In genomic region chr12:19142499-19142898, GRCh38 we compare ENCODE assay signal across 23 cellular contexts. TPM values are rescaled to one million over a fixed set of nuclear protein-coding genes. Genes with fewer than 3 reads are reported as not detected.
DNase-seq lines count a peak whose midpoint lies in the region; ATAC-seq, FAIRE-seq and TF ChIP-seq lines count a peak whose summit lies in the region.
"Had no signal": no experiment of that assay in that cellular context is flagged by ENCODE, and none has a peak within 500 bp of the region (broad histone marks: within the 10 kb centered on the region; RNA-seq: fewer than 3 reads in every experiment).

No MANE protein-coding gene starts in this region.

- TF ChIP-seq POLR2A in HepG2 (IDR thresholded peaks at IDR 0.05; ENCODE audit: insufficient read depth in 1 of 2, low read depth in 2 of 2, low read length in 2 of 2): no peak
- TF ChIP-seq POLR2A in right lobe of liver (IDR thresholded peaks at IDR 0.05): no peak
- TF ChIP-seq POLR2A in K562 (conservative IDR thresholded peaks at IDR 0.05): no peak

- DNase-seq in HepG2 (ENCODE audit: low spot score) (no peak), right lobe of liver (no peak), K562 (ENCODE audit: extremely low read depth in 1 of 4, low spot score in 3 of 4) (no peak), small intestine (no peak), NCI-H1092 (lab: John Stamatoyannopoulos, UW) (no peak)
- DNase-seq in activated naive CD4-positive, alpha-beta T cell treated with anti-CD3 and anti-CD28 coated beads, Interleukin-2, amount 50 U/mL, for 16 hours: no peak
- DNase-seq: ACHN; AML-193; BE2C; CD4-positive, alpha-beta T cell; CD8-positive, alpha-beta memory T cell; DMS53; DMS79 treated with DMSO at 0.1 percent for 48 hours; GF-D8; GM23248; H7; HCEC 1CT had no signal

- TF ChIP-seq RAD21 in HepG2 (CRISPR knock-in tag; IDR thresholded peaks at IDR 0.05) (no peak), K562 (CRISPR knock-in tag; conservative IDR thresholded peaks at IDR 0.05 in 1 of 2, IDR thresholded peaks at IDR 0.05 in 1 of 2) (no peak)

- H3K36me3 ChIP-seq in HepG2 (replicated peaks in 1 of 2; ENCODE audit: control insufficient read depth in 1 of 2, insufficient read depth in 2 of 2, low read length in 2 of 2) (0 out of 5 replicates have a peak, but pooled peaks cover 0 to 2% of the 10 kb centered on the region in 2 experiments), right lobe of liver (no peaks in the 10 kb centered on the region), K562 (ENCODE audit: control insufficient read depth, insufficient read depth, low read length) (peaks cover 25% of the 10 kb centered on the region; the same call in 2 of the 3 replicates), small intestine (ENCODE audit: control insufficient read depth in 2 of 2, insufficient read depth in 2 of 2, low read length in 2 of 2) (no peaks in the 10 kb centered on the region)
- H3K36me3 ChIP-seq: BE2C had no signal

- no peak for FAIRE-seq in HepG2 (lab: Jason Lieb, UNC)
- FAIRE-seq in K562 (lab: Jason Lieb, UNC): no peak
- FAIRE-seq in small intestine (lab: Jason Lieb, UNC): peak; percentile 26
- FAIRE-seq: A204.1, GM12892, GM19239, H1 had no signal

- CTCF ChIA-PET in HepG2 (lab: Yijun Ruan, JAX; ENCODE audit: low intra/inter-chr PET ratio, low total read pairs): no interaction called here
- CTCF ChIA-PET in K562 (lab: Yijun Ruan, JAX; ENCODE audit: low intra/inter-chr PET ratio): no interaction called here

- no peaks in the 10 kb centered on the region for H3K27me3 ChIP-seq in HepG2 (ENCODE audit: control insufficient read depth in 1 of 2, insufficient read depth in 2 of 2, low read length in 2 of 2)
- no peaks in the 10 kb centered on the region for H3K27me3 ChIP-seq in right lobe of liver
- H3K27me3 ChIP-seq in K562 (ENCODE audit: control insufficient read depth in 2 of 2, insufficient read depth in 2 of 2, low read length in 2 of 2): no peaks in the 10 kb centered on the region
- no peaks in the 10 kb centered on the region for H3K27me3 ChIP-seq in small intestine (ENCODE audit: control insufficient read depth in 2 of 2, insufficient read depth in 2 of 2, low read length in 2 of 2)
- H3K27me3 ChIP-seq: BE2C; BLaER1 treated with 17β-estradiol and CSF1 and Interleukin-3, amounts not matched to agents 10 nM and 100 nM had no signal

- H3K79me2 ChIP-seq in HepG2 (ENCODE audit: insufficient read depth, low read length): no peaks in the 10 kb centered on the region
- H3K79me2 ChIP-seq in K562 (ENCODE audit: control insufficient read depth, insufficient read depth, low read length): peaks cover 75% of the 10 kb centered on the region

- no peak overlapping the region for H2AFZ ChIP-seq in HepG2 (ENCODE audit: low read length)
- H2AFZ ChIP-seq in K562 (ENCODE audit: low read depth, low read length): no peak overlapping the region
- H2AFZ ChIP-seq: GM23248 had no signal

- TF ChIP-seq EP300 in HepG2 (IDR thresholded peaks at IDR 0.05; ENCODE audit: low read depth in 2 of 2, low read length in 2 of 2) (no peak), HepG2 (CRISPR knock-in tag; IDR thresholded peaks at IDR 0.05; ENCODE audit: borderline replicate concordance) (no peak), K562 (IDR thresholded peaks at IDR 0.05; ENCODE audit: low read length) (no peak)

- H3K4me1 ChIP-seq in HepG2 (ENCODE audit: insufficient read depth, low read length) (peaks cover 14% of the 10 kb centered on the region), right lobe of liver (peaks cover 0 to 25% (median 6%) of the 10 kb centered on the region in 4 donors), K562 (replicated peaks in 1 of 2; ENCODE audit: control insufficient read depth in 2 of 2, insufficient read depth in 2 of 2, low read length in 2 of 2) (peaks cover 0 to 28% of the 10 kb centered on the region in 2 experiments; a peak in 3 of 5 replicates), small intestine (ENCODE audit: control insufficient read depth in 2 of 2, insufficient read depth in 1 of 2, low read depth in 1 of 2, low read length in 1 of 2) (peaks cover 0 to 5% of the 10 kb centered on the region in 2 donors)
- H3K4me1 ChIP-seq: BE2C had no signal

- in situ Hi-C loops in HepG2 (cut with HindIII; ENCODE audit: extremely low pct_ligation_motif_present, low pct_unique_long_range_greater_than_20kb) (no loop called here), K562 (cut with MboI) (no loop called here)

- H3K4me2 ChIP-seq in HepG2 (ENCODE audit: low read depth, low read length): no peak overlapping the region
- no peak overlapping the region for H3K4me2 ChIP-seq in K562 (ENCODE audit: insufficient read depth, low read length)
- H3K4me2 ChIP-seq: BLaER1 treated with 17β-estradiol and CSF1 and Interleukin-3, amounts not matched to agents 10 nM and 100 nM had no signal

- H3K4me3 ChIP-seq in HepG2 (replicated peaks in 1 of 3; ENCODE audit: insufficient read depth in 1 of 3, low read depth in 2 of 3, low read length in 3 of 3) (no peak overlapping the region), right lobe of liver (no peak overlapping the region), K562 (no peak overlapping the region), small intestine (ENCODE audit: low read depth in 1 of 2, low read length in 2 of 2) (no peak overlapping the region)
- H3K4me3 ChIP-seq: BLaER1 treated with 17β-estradiol and CSF1 and Interleukin-3, amounts not matched to agents 10 nM and 100 nM; GM23248 had no signal

- no peaks in the 10 kb centered on the region for H3K9me1 ChIP-seq in K562 (ENCODE audit: control insufficient read depth, insufficient read depth, low read length)

- no peak for TF ChIP-seq CTCF in HepG2 (CRISPR knock-in tag; IDR thresholded peaks at IDR 0.05)
- TF ChIP-seq CTCF in right lobe of liver (IDR thresholded peaks at IDR 0.05): no peak
- no peak for TF ChIP-seq CTCF in K562 (IDR thresholded peaks at IDR 0.05 in 2 of 3, conservative IDR thresholded peaks at IDR 0.05 in 1 of 3; ENCODE audit: insufficient read depth in 2 of 3, low read depth in 1 of 3, low read length in 3 of 3)

- H3K27ac ChIP-seq in HepG2 (ENCODE audit: extremely low read length, insufficient read depth, low read length) (no peak overlapping the region), right lobe of liver (no peak overlapping the region), K562 (ENCODE audit: extremely low read depth, low read depth, low read length) (no peak overlapping the region), small intestine (ENCODE audit: low read depth in 1 of 2, low read length in 1 of 2) (no peak overlapping the region)
- H3K27ac ChIP-seq: 22Rv1; BLaER1 treated with 17β-estradiol and CSF1 and Interleukin-3, amounts not matched to agents 10 nM and 100 nM; GM23248 had no signal

- ATAC-seq in HepG2 (no peak), right lobe of liver (no peak), K562 (no peak)

- H3K9me3 ChIP-seq in HepG2 (ENCODE audit: low read length): no peaks in the 10 kb centered on the region
- H3K9me3 ChIP-seq in right lobe of liver: no peaks in the 10 kb centered on the region
- H3K9me3 ChIP-seq in K562 (replicated peaks; ENCODE audit: control insufficient read depth, insufficient read depth, low read depth, low read length): no peaks in the 10 kb centered on the region
- H3K9me3 ChIP-seq in small intestine (ENCODE audit: control insufficient read depth, low read depth): no peaks in the 10 kb centered on the region
- H3K9me3 ChIP-seq: BE2C; BLaER1 treated with 17β-estradiol and CSF1 and Interleukin-3, amounts not matched to agents 10 nM and 100 nM had no signal

- H3K9ac ChIP-seq in HepG2 (ENCODE audit: insufficient read depth, low read depth, low read length) (no peak overlapping the region), K562 (ENCODE audit: insufficient read depth in 1 of 2, low read depth in 2 of 2, low read length in 2 of 2) (no peak overlapping the region)
- H3K9ac ChIP-seq: BLaER1 treated with 17β-estradiol and CSF1 and Interleukin-3, amounts not matched to agents 10 nM and 100 nM; GM23248 had no signal

- intact Hi-C loops in HepG2 (cut with micrococcal nuclease; ENCODE audit: unreplicated experiment): no loop called here
- intact Hi-C loops in right lobe of liver (cut with DNase I): no loop called here
- intact Hi-C loops in K562 (cut with micrococcal nuclease): no loop called here

- H4K20me1 ChIP-seq in HepG2 (ENCODE audit: insufficient read depth, low read length) (no peaks in the 10 kb centered on the region), K562 (replicated peaks; ENCODE audit: control insufficient read depth, insufficient read depth, low read length) (no peaks in the 10 kb centered on the region)
- H4K20me1 ChIP-seq: BLaER1 treated with 17β-estradiol and CSF1 and Interleukin-3, amounts not matched to agents 10 nM and 100 nM had no signal

- BruUV-seq in HepG2 (replicated peaks; lab: Mats Ljungman, UMichigan) (no TSS peak), K562 (replicated peaks; lab: Mats Ljungman, UMichigan) (no TSS peak)

- WGBS in HepG2 (ENCODE audit: low lambda C conversion rate): 96% methylated on average over 2 of the region's 2 CpGs
- 98% methylated on average over 2 of the region's 2 CpGs for WGBS in right lobe of liver (ENCODE audit: insufficient coverage, low coverage, low lambda C conversion rate, missing lambda C conversion rate)
- 100% methylated on average over 2 of the region's 2 CpGs for WGBS in K562 (ENCODE audit: insufficient coverage, low coverage, missing lambda C conversion rate)
- 94 to 97% (median 96%) methylated on average over 2 of the region's 2 CpGs for WGBS in small intestine, 3 donors

- POLR2A ChIA-PET in HepG2 (lab: Yijun Ruan, JAX): no interaction called here
- POLR2A ChIA-PET in K562 (lab: Yijun Ruan, JAX): interaction anchor here (0.6 kb wide), 1 partner anchor 114 kb away, joined by 4 read pairs; no protein-coding TSS in a partner anchor

RNA-seq across cellular contexts. Expression of gene PLEKHA5, which starts 13.0 kb away (rescaled TPM):
- total RNA-seq in HepG2 (2016; rRNA removed; fragmentation: Illumina TruSeq; extraction: Trizol) (15.4 and 18.3 TPM in 2 replicates), right lobe of liver (10 to 100 TPM; 14.7 to 18.7 (median 15.8) TPM), K562 (2014; rRNA removed) (16.6 and 18.0 TPM in 2 replicates), K562 (2014; rRNA removed; fragmentation: Illumina TruSeq; extraction: Trizol) (26.2 and 30.7 TPM in 2 replicates), K562 (2015; rRNA removed; fragmentation: Illumina TruSeq; extraction: Trizol) (24.8 and 25.7 TPM in 2 replicates), K562 (2021) (16.4 and 18.6 TPM in 2 replicates)
- 7.4 and 7.7 TPM in 2 replicates for total RNA-seq in HepG2 (2016; cell fraction: cytosol; rRNA removed; fragmentation: Illumina TruSeq; extraction: Trizol; ENCODE audit: low read depth)
- total RNA-seq in HepG2 (2016; cell fraction: insoluble cytoplasmic fraction; rRNA removed; fragmentation: Illumina TruSeq; extraction: Trizol): 15.1 and 18.8 TPM in 2 replicates
- total RNA-seq in HepG2 (2016; cell fraction: membrane; rRNA removed; fragmentation: Illumina TruSeq; extraction: Trizol): 9.7 and 11.5 TPM in 2 replicates
- total RNA-seq in HepG2 (2016; cell fraction: nucleus; rRNA removed; fragmentation: Illumina TruSeq; extraction: Trizol): 37.5 TPM in 2 replicates
- polyA plus RNA-seq in HepG2 (2011; rRNA removed) (4.2 TPM in 2 replicates), K562 (2011; rRNA removed) (11.2 and 12.4 TPM in 2 replicates), K562 (2014; fragmentation: Illumina TruSeq; extraction: Trizol) (18.5 and 21.2 TPM in 2 replicates), K562 (2014; fragmentation: Nextera tagmentation; extraction: Ambion mirVana) (1 to 10 TPM; 7.2 to 7.3 TPM), K562 (2014; rRNA removed) (10.6 and 17.4 TPM in 2 replicates), small intestine (10 to 100 TPM; 13.2 to 23.7 (median 15.4) TPM)
- polyA plus RNA-seq in HepG2 (2011; cell fraction: cytosol; rRNA removed): 1.9 and 3.2 TPM in 2 replicates
- polyA plus RNA-seq in HepG2 (2011; cell fraction: nucleus; rRNA removed): 4.5 and 5.1 TPM in 2 replicates
- polyA plus RNA-seq in HepG2 (2012): 8.3 and 9.2 TPM in 2 replicates
- polyA plus RNA-seq in HepG2 (2016; cell fraction: cytosol; fragmentation: Illumina TruSeq; extraction: Trizol; ENCODE audit: low read depth): 2.1 and 2.5 TPM in 2 replicates
- polyA plus RNA-seq in HepG2 (2016; cell fraction: insoluble cytoplasmic fraction; fragmentation: Illumina TruSeq; extraction: Trizol; ENCODE audit: low read depth): 18.8 and 19.1 TPM in 2 replicates
- 5.4 and 6.0 TPM in 2 replicates for polyA plus RNA-seq in HepG2 (2016; cell fraction: membrane; fragmentation: Illumina TruSeq; extraction: Trizol; ENCODE audit: low read depth)
- polyA plus RNA-seq in HepG2 (2016; cell fraction: nucleus; fragmentation: Illumina TruSeq; extraction: Trizol; ENCODE audit: insufficient read depth, low read depth): 18.7 and 20.9 TPM in 2 replicates
- 6.9 and 7.2 TPM in 2 replicates for polyA minus RNA-seq in HepG2 (2011; rRNA and poly(A)+ RNA removed; ENCODE audit: low replicate concordance)
- polyA minus RNA-seq in HepG2 (2011; cell fraction: cytosol; rRNA and poly(A)+ RNA removed): 5.7 and 7.0 TPM in 2 replicates
- 47.4 and 51.5 TPM in 2 replicates for polyA minus RNA-seq in HepG2 (2011; cell fraction: nucleus; rRNA and poly(A)+ RNA removed)
- total RNA-seq in K562 (2011; cell fraction: chromatin; rRNA removed; ENCODE audit: low replicate concordance): 25.1 and 105 TPM in 2 replicates
- total RNA-seq in K562 (2011; cell fraction: nucleolus; rRNA removed): 15.2 and 21.3 TPM in 2 replicates
- 38.1 and 79.3 TPM in 2 replicates for total RNA-seq in K562 (2011; cell fraction: nucleoplasm; rRNA removed)
- 2.5 and 5.6 TPM in 2 replicates for polyA plus RNA-seq in K562 (2011; cell fraction: cytosol; rRNA removed)
- polyA plus RNA-seq in K562 (2011; cell fraction: nucleus; rRNA removed): 10.3 and 11.5 TPM in 2 replicates
- polyA plus RNA-seq in K562 (2012): 10.1 and 14.7 TPM in 2 replicates
- 20.5 and 34.9 TPM in 2 replicates for polyA minus RNA-seq in K562 (2011; rRNA and poly(A)+ RNA removed)
- 6.1 and 9.3 TPM in 2 replicates for polyA minus RNA-seq in K562 (2011; cell fraction: cytosol; rRNA and poly(A)+ RNA removed)
- 19.9 and 34.1 TPM in 2 replicates for polyA minus RNA-seq in K562 (2011; cell fraction: nucleus; rRNA and poly(A)+ RNA removed)

Comparison
In these comparisons a context has a peak if more than half of its experiments do, and no peak if none do; other contexts are left out.
1. Of the 241 proteins assayed by ChIP-seq in both HepG2 and K562: peak only in HepG2: MAFF and MAFK; only in K562: MAFG; in both: none; in neither: 238.